Comparison of ENCODE assay signal across 22 cellular contexts in genomic region chr20:1833216-1833615, GRCh38.
"Had no signal": no experiment of that assay in that cellular context is flagged by ENCODE, and none has a peak within 500 bp of the region (broad histone marks: within the 10 kb centered on the region; RNA-seq: fewer than 3 reads in every experiment).

No MANE protein-coding gene starts in this region.

- H3K27ac ChIP-seq: Peyer's patch, RWPE1 had no signal

- H3K4me1 Mint-ChIP-seq: activated CD4-positive, alpha-beta memory T cell treated with anti-CD3 and anti-CD28 coated beads, Interleukin-2, amount 10 ng/mL, durations not matched to agents 7 days and 5 days; activated naive CD4-positive, alpha-beta T cell treated with anti-CD3 and anti-CD28 coated beads, Interleukin-2, amount 10 ng/mL, durations not matched to agents 7 days and 5 days; activated naive CD8-positive, alpha-beta T cell treated with anti-CD3 and anti-CD28 coated beads for 36 hours had no signal

- H3K36me3 Mint-ChIP-seq: activated naive CD4-positive, alpha-beta T cell treated with anti-CD3 and anti-CD28 coated beads, Interleukin-2, amount 10 ng/mL, durations not matched to agents 7 days and 5 days; activated naive CD8-positive, alpha-beta T cell treated with anti-CD3 and anti-CD28 coated beads for 36 hours had no signal

- H3K4me3 ChIP-seq: Peyer's patch had no signal

- H3K9me3 Mint-ChIP-seq: activated B cell treated with CpG ODN at 0.5 μM for 24 hours; activated CD4-positive, alpha-beta memory T cell treated with anti-CD3 and anti-CD28 coated beads, Interleukin-2, amount 10 ng/mL, durations not matched to agents 7 days and 5 days; activated naive CD4-positive, alpha-beta T cell treated with anti-CD3 and anti-CD28 coated beads, Interleukin-2, amount 10 ng/mL, durations not matched to agents 7 days and 5 days; activated naive CD8-positive, alpha-beta T cell treated with anti-CD3 and anti-CD28 coated beads for 36 hours; activated T-cell treated with anti-CD3 and anti-CD28 coated beads, Interleukin-2, amount 50 U/mL, for 72 hours; activated T-helper 2 cell treated with anti-CD3 and anti-CD28 coated beads, Interferon-gamma antibody, Interleukin-2, Interleukin-4, amounts not matched to agents 10 μg/mL and 5 μg/mL and 100 μg/mL, durations not matched to agents 14 hours and 24 hours and 36 hours had no signal

- H3K4me3 Mint-ChIP-seq: activated B cell treated with CpG ODN at 0.5 μM for 24 hours; activated CD4-positive, alpha-beta memory T cell treated with anti-CD3 and anti-CD28 coated beads, Interleukin-2, amount 10 ng/mL, durations not matched to agents 7 days and 5 days; activated naive CD4-positive, alpha-beta T cell treated with anti-CD3 and anti-CD28 coated beads, Interleukin-2, amount 10 ng/mL, durations not matched to agents 7 days and 5 days; activated naive CD8-positive, alpha-beta T cell treated with anti-CD3 and anti-CD28 coated beads for 36 hours; activated T-cell treated with anti-CD3 and anti-CD28 coated beads, Interleukin-2, amount 50 U/mL, for 72 hours; T-helper 17 cell had no signal

- H3K27ac Mint-ChIP-seq: activated B cell treated with CpG ODN at 0.5 μM for 24 hours; activated CD4-positive, alpha-beta memory T cell treated with anti-CD3 and anti-CD28 coated beads, Interleukin-2, amount 10 ng/mL, durations not matched to agents 7 days and 5 days; activated naive CD4-positive, alpha-beta T cell treated with anti-CD3 and anti-CD28 coated beads, Interleukin-2, amount 10 ng/mL, durations not matched to agents 7 days and 5 days; activated naive CD8-positive, alpha-beta T cell treated with anti-CD3 and anti-CD28 coated beads for 36 hours; activated T-cell treated with anti-CD3 and anti-CD28 coated beads, Interleukin-2, amount 50 U/mL, for 72 hours; activated T-helper 2 cell treated with anti-CD3 and anti-CD28 coated beads, Interferon-gamma antibody, Interleukin-2, Interleukin-4, amounts not matched to agents 10 μg/mL and 5 μg/mL and 100 μg/mL, durations not matched to agents 14 hours and 24 hours and 36 hours; T-helper 17 cell had no signal

- H3K9me3 ChIP-seq: Peyer's patch had no signal

- DNase-seq: activated B cell treated with CpG ODN at 0.5 μM for 24 hours; activated CD4-positive, alpha-beta memory T cell treated with anti-CD3 and anti-CD28 coated beads, Interleukin-2, amount 10 ng/mL, durations not matched to agents 7 days and 5 days; activated CD4-positive, alpha-beta T cell treated with anti-CD3 and anti-CD28 coated beads for 1 hour; activated CD4-positive, alpha-beta T cell treated with anti-CD3 and anti-CD28 coated beads, Interleukin-2, amount 50 U/mL, for 1 hour; activated CD8-positive, alpha-beta memory T cell treated with anti-CD3 and anti-CD28 coated beads, Interleukin-2, amount 50 U/mL, for 4 hours; activated gamma-delta T cell treated with Interleukin-2 at 50 U/mL for 16 hours; activated naive CD4-positive, alpha-beta T cell treated with anti-CD3 and anti-CD28 coated beads, Interleukin-2, amount 10 ng/mL, durations not matched to agents 7 days and 5 days; activated naive CD8-positive, alpha-beta T cell treated with anti-CD3 and anti-CD28 coated beads for 36 hours; activated T-cell treated with anti-CD3 and anti-CD28 coated beads, Interleukin-2, amount 50 U/mL, for 72 hours; Karpas-422; MM.1S; NCI-H1105; NCI-H1436; NCI-H1694 treated with DMSO at 0.1 percent for 48 hours; NCI-H2029 treated with DMSO at 0.1 percent for 48 hours; NCI-H510A treated with DMSO at 0.1 percent for 48 hours; Peyer's patch; SHP77 treated with DMSO at 0.1 percent for 48 hours; T-helper 17 cell; T-helper 9 cell had no signal

- H3K27me3 ChIP-seq: Peyer's patch had no signal

- H3K27me3 Mint-ChIP-seq: activated B cell treated with CpG ODN at 0.5 μM for 24 hours; activated CD4-positive, alpha-beta memory T cell treated with anti-CD3 and anti-CD28 coated beads, Interleukin-2, amount 10 ng/mL, durations not matched to agents 7 days and 5 days had no signal

- H3K36me3 ChIP-seq: Peyer's patch had no signal

- ATAC-seq: activated T-cell treated with anti-CD3 and anti-CD28 coated beads, Interleukin-2, amount 50 U/mL, for 72 hours; T-helper 17 cell had no signal
